In the genomic region with DNA sequence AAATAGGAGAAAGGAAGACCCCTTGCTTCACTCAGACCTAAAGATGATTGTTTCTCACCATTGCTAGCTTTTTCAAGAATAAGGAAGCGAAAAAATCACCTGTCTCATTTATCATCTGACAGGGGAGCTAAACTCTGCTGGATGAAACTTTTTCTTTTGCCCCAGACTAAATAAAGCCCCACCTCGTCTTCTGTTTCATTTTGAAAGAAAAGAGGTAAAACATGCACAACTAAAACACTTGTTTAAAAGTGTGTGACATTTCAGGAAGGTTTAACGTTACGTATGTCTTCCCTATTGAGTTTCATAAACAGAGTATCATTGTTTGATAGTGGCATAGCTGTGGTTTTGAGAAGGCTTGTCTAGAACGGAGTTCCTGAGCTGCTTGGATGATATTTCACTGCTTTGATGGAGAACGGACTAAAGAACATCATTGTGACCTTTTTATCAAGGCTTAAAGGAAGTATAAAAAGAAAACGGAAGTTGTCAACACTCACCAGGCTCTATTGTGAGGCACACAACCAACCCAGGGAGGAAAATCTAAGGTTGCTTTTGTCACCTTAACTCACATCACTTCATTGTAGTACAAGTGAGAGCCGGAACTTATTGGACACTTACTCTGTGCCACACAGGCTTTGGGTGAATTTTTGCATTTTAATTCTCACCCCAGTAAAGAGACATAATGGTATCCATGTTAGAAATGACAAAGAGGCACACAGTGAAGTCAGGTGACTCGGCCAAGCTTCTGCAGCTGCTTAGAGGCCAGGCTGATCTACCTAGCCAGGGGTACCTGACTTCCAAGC, we compare ENCODE assay signal across 8 cellular contexts. TPM values are rescaled to one million over a fixed set of nuclear protein-coding genes. Genes with fewer than 3 reads are reported as not detected.
DNase-seq lines count a peak whose midpoint lies in the region; ATAC-seq, FAIRE-seq and TF ChIP-seq lines count a peak whose summit lies in the region.

No MANE protein-coding gene starts in this region.

- H3K4me3 ChIP-seq in GM06990 (replicated peaks; ENCODE audit: low read depth, low read length), result peak overlapping the region; percentile 28

- no peak overlapping the region for H3K4me3 Mint-ChIP-seq in endothelial cell (ENCODE audit: unreplicated experiment)

- ATAC-seq in GM19463 (IDR thresholded peaks at IDR 0.05; ENCODE audit: unreplicated experiment) (peak; percentile 61), left colon (no peak)

- peak overlapping the region; percentile 61 for H3K27ac Mint-ChIP-seq in endothelial cell (ENCODE audit: unreplicated experiment)

- no peaks in the 10 kb centered on the region for H3K36me3 Mint-ChIP-seq in endothelial cell (ENCODE audit: low read depth, unreplicated experiment)

- H3K9me3 Mint-ChIP-seq in endothelial cell (ENCODE audit: unreplicated experiment), result no peaks in the 10 kb centered on the region

- peak; percentile 54 for DNase-seq in GM06990 (ENCODE audit: extremely low read depth, insufficient read length)
- no peak for DNase-seq in HTR-8/SVneo (ENCODE audit: insufficient read length, low spot score)
- DNase-seq in endothelial cell (ENCODE audit: low spot score), result no peak
- DNase-seq in left colon, result no peak
- DNase-seq in Ammon's horn (ENCODE audit: low spot score), result no peak
- DNase-seq in GF-D8 (lab: John Stamatoyannopoulos, UW), result no peak
- no peak for DNase-seq in NCI-H446 (lab: John Stamatoyannopoulos, UW)

- FAIRE-seq in HTR-8/SVneo (lab: Jason Lieb, UNC), result peak; percentile 49

- peaks cover 7% of the 10 kb centered on the region for H3K27me3 Mint-ChIP-seq in endothelial cell (ENCODE audit: unreplicated experiment)

- TF ChIP-seq CTCF in GM06990 (IDR thresholded peaks at IDR 0.05; ENCODE audit: insufficient read depth, low read length, poor library complexity, severe bottlenecking) (no peak), endothelial cell (IDR thresholded peaks at IDR 0.05; ENCODE audit: unreplicated experiment) (no peak)

- H3K27me3 ChIP-seq in GM06990 (replicated peaks; ENCODE audit: control insufficient read depth, insufficient read depth, low read length), result no peaks in the 10 kb centered on the region

- intact Hi-C loops in left colon (cut with DNase I, micrococcal nuclease), result no loop called here

- peaks cover 29% of the 10 kb centered on the region for H3K4me1 Mint-ChIP-seq in endothelial cell (ENCODE audit: unreplicated experiment)

- no peaks in the 10 kb centered on the region for H3K36me3 ChIP-seq in GM06990 (ENCODE audit: control insufficient read depth, insufficient read depth, low read length)

RNA-seq across cellular contexts. Expression of a gene that starts 29.5 kb away (rescaled TPM):
- total RNA-seq in endothelial cell (ENCODE audit: unreplicated experiment) (2.3 TPM), left colon (1 to 10 TPM; 1.7 to 4.9 TPM)
